Comparison of ENCODE assay signal across 19 cellular contexts in genomic region chr9:26809795-26810194, GRCh38.
A peak's percentile ranks its signal among the peaks of the same experiment; 100 is the strongest.
DNase-seq lines count a peak whose midpoint lies in the region; ATAC-seq and TF ChIP-seq lines count a peak whose summit lies in the region.
"Had no signal": no experiment of that assay in that cellular context is flagged by ENCODE, and none has a peak within 500 bp of the region (broad histone marks: within the 10 kb centered on the region; RNA-seq: fewer than 3 reads in every experiment).

No MANE protein-coding gene starts in this region.

- no peak overlapping the region for H3K4me3 ChIP-seq in astrocyte of the spinal cord (ENCODE audit: low read depth, low read length)
- H3K4me3 ChIP-seq: left ventricle myocardium inferior, right atrium auricular region had no signal

- no peaks in the 10 kb centered on the region for H3K9me3 Mint-ChIP-seq in activated T-helper 17 cell treated with anti-CD3 and anti-CD28 coated beads, Interleukin-2, amount 50 U/mL, for 72 hours
- H3K9me3 Mint-ChIP-seq: activated naive CD4-positive, alpha-beta T cell treated with anti-CD3 and anti-CD28 coated beads, Interleukin-2, amount 10 ng/mL, durations not matched to agents 7 days and 5 days had no signal

- TF ChIP-seq CTCF in AG09319 (IDR thresholded peaks at IDR 0.05; ENCODE audit: low read depth, low read length) (no peak), astrocyte of the spinal cord (IDR thresholded peaks at IDR 0.05; ENCODE audit: low read depth, low read length) (no peak)

- no peaks in the 10 kb centered on the region for H3K36me3 Mint-ChIP-seq in activated T-helper 17 cell treated with anti-CD3 and anti-CD28 coated beads, Interleukin-2, amount 50 U/mL, for 72 hours (ENCODE audit: low read depth)
- H3K36me3 Mint-ChIP-seq: activated naive CD4-positive, alpha-beta T cell treated with anti-CD3 and anti-CD28 coated beads, Interleukin-2, amount 10 ng/mL, durations not matched to agents 7 days and 5 days had no signal

- in situ Hi-C loops in astrocyte of the spinal cord (cut with HindIII; ENCODE audit: low sequenced_read_pairs), result no loop called here

- H3K27me3 Mint-ChIP-seq in activated T-helper 17 cell treated with anti-CD3 and anti-CD28 coated beads, Interleukin-2, amount 50 U/mL, for 72 hours, result no peaks in the 10 kb centered on the region
- H3K27me3 Mint-ChIP-seq: activated naive CD4-positive, alpha-beta T cell treated with anti-CD3 and anti-CD28 coated beads, Interleukin-2, amount 10 ng/mL, durations not matched to agents 7 days and 5 days had no signal

- no peak overlapping the region for H3K27ac Mint-ChIP-seq in activated T-helper 17 cell treated with anti-CD3 and anti-CD28 coated beads, Interleukin-2, amount 50 U/mL, for 72 hours
- H3K27ac Mint-ChIP-seq: activated naive CD4-positive, alpha-beta T cell treated with anti-CD3 and anti-CD28 coated beads, Interleukin-2, amount 10 ng/mL, durations not matched to agents 7 days and 5 days; nephron had no signal

- peak; percentile 18 for DNase-seq in AG09319 (ENCODE audit: extremely low read depth, low read depth)
- peak; percentile 89 for DNase-seq in HT1080 (ENCODE audit: low read depth)
- peak; percentile 62 for DNase-seq in astrocyte of the spinal cord (ENCODE audit: low read depth, low spot score)
- DNase-seq in glomerular visceral epithelial cell (ENCODE audit: extremely low spot score), result peak; percentile 63
- no peak for DNase-seq in NOMO-1 treated with DMSO at 0.1 percent for 48 hours (lab: John Stamatoyannopoulos, UW; ENCODE audit: unreplicated experiment)
- no peak for DNase-seq in NCI-H1436 treated with DMSO at 0.1 percent for 48 hours (lab: John Stamatoyannopoulos, UW)
- DNase-seq: activated naive CD4-positive, alpha-beta T cell treated with anti-CD3 and anti-CD28 coated beads, Interleukin-2, amount 10 ng/mL, durations not matched to agents 7 days and 5 days; C1 segment of cervical spinal cord; GF-D8; left ventricle myocardium inferior; NCI-H146; NCI-H526; SHP77 treated with DMSO at 0.1 percent for 48 hours; stimulated activated CD4-positive, alpha-beta T cell treated with anti-CD3 and anti-CD28 coated beads, Interleukin-4, amount 100 ng/mL, for 24 hours; stimulated activated naive CD4-positive, alpha-beta T cell had no signal

- H3K4me3 Mint-ChIP-seq in activated T-helper 17 cell treated with anti-CD3 and anti-CD28 coated beads, Interleukin-2, amount 50 U/mL, for 72 hours, result no peak overlapping the region
- H3K4me3 Mint-ChIP-seq: activated naive CD4-positive, alpha-beta T cell treated with anti-CD3 and anti-CD28 coated beads, Interleukin-2, amount 10 ng/mL, durations not matched to agents 7 days and 5 days; nephron had no signal

- no peaks in the 10 kb centered on the region for H3K4me1 Mint-ChIP-seq in activated T-helper 17 cell treated with anti-CD3 and anti-CD28 coated beads, Interleukin-2, amount 50 U/mL, for 72 hours
- H3K4me1 Mint-ChIP-seq: activated naive CD4-positive, alpha-beta T cell treated with anti-CD3 and anti-CD28 coated beads, Interleukin-2, amount 10 ng/mL, durations not matched to agents 7 days and 5 days; nephron had no signal

- no peak for ATAC-seq in GM18520 (IDR thresholded peaks at IDR 0.05; ENCODE audit: unreplicated experiment)
- ATAC-seq in activated T-helper 17 cell treated with anti-CD3 and anti-CD28 coated beads, Interleukin-2, amount 50 U/mL, for 72 hours (replicated peaks), result no peak

Comparison
In these comparisons a context has a peak if more than half of its experiments do, and no peak if none do; other contexts are left out.
1. DNase-seq: peak in AG09319 (single experiment), HT1080 (single experiment), astrocyte of the spinal cord (single experiment) and glomerular visceral epithelial cell (single experiment); none in NOMO-1 treated with DMSO at 0.1 percent for 48 hours (single experiment) and NCI-H1436 treated with DMSO at 0.1 percent for 48 hours (single experiment).